2 cellular contexts compared by ENCODE assay signal in the genomic region with DNA sequence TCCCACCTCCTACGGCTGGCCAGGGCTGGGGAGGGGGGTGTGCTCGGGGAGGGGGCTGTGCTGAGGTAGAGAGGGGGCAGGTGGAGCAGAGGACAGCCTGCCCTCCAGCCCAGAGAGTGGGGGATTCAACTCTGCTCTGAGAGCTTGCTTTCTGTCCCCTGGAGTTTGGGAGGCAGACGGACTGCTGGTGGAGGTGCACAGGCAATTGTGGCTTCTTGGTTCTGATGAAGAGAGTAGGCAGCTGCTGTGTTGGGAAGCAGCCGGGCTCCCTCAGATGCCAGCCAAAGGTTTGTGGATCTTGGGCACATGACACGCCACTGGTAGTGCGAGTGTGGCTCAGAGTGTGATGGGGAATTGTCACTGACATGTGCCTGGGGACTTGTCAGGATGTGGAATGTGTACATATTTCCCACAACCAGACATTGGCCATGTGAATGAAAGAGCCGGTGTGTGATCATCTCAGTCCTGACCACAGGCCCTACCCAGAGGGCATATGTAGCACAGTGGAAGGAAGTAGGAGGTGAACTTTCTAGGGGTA. TPM values are rescaled to one million over a fixed set of nuclear protein-coding genes. Genes with fewer than 3 reads are reported as not detected.
"Had no signal": no experiment of that assay in that cellular context is flagged by ENCODE, and none has a peak within 500 bp of the region (broad histone marks: within the 10 kb centered on the region; RNA-seq: fewer than 3 reads in every experiment).

No MANE protein-coding gene starts in this region.

RNA-seq across cellular contexts. Expression of a gene that starts 5.3 kb away (rescaled TPM):
- polyA plus RNA-seq: naive thymus-derived CD8-positive, alpha-beta T cell; neural cell had no signal
